ENCODE assay signal across 1 cellular context in genomic region chr4:4541661-4542570, GRCh38.
TF ChIP-seq lines count a peak whose summit lies in the region.

TSS of gene STX18 (minus strand) at chr4:4542048. CDS start at chr4:4541964, 84 bp downstream.

TF ChIP-seq in HepG2, 621 proteins besides CTCF, POLR2A, EP300 and RAD21 (continued from another document and continues in another):
- TF ChIP-seq NFAT5 (CRISPR knock-in tag; IDR thresholded peaks at IDR 0.05) = peak; percentile 77
- TF ChIP-seq NCOA2 (CRISPR knock-in tag; IDR thresholded peaks at IDR 0.05) = peak; percentile 72
- TF ChIP-seq EEA1 (CRISPR knock-in tag; IDR thresholded peaks at IDR 0.05; ENCODE audit: borderline replicate concordance) = peak; percentile 70; the same call in 1 of the 2 replicates
- TF ChIP-seq ZNF660 (CRISPR knock-in tag; IDR thresholded peaks at IDR 0.05; ENCODE audit: borderline replicate concordance, low read depth) = no peak; the same call in 1 of the 2 replicates
- peak; percentile 99 for TF ChIP-seq KAT7 (CRISPR knock-in tag; IDR thresholded peaks at IDR 0.05; ENCODE audit: borderline replicate concordance)
- TF ChIP-seq ZNF292 (CRISPR knock-in tag; IDR thresholded peaks at IDR 0.05; ENCODE audit: borderline replicate concordance, low read depth) = peak; percentile 91
- TF ChIP-seq ZBTB21 (CRISPR knock-in tag; IDR thresholded peaks at IDR 0.05) = peak; percentile 79
- no peak for TF ChIP-seq KAT2B (IDR thresholded peaks at IDR 0.05; ENCODE audit: borderline replicate concordance, low read depth, low read length)
- TF ChIP-seq HNRNPH1 (optimal IDR thresholded peaks at IDR 0.05; ENCODE audit: low read depth, low read length) = no peak
- TF ChIP-seq NFIC (IDR thresholded peaks at IDR 0.05; ENCODE audit: low read length) = no peak
- TF ChIP-seq IRF1 (CRISPR knock-in tag; IDR thresholded peaks at IDR 0.05; ENCODE audit: low read depth) = no peak
- peak; percentile 93; the same call in 1 of the 2 replicates for TF ChIP-seq DZIP1 (CRISPR knock-in tag; IDR thresholded peaks at IDR 0.05)
- peak; percentile 91 for TF ChIP-seq ZNF264 (CRISPR knock-in tag; IDR thresholded peaks at IDR 0.05)
- peak; percentile 99 for TF ChIP-seq ZNF691 (CRISPR knock-in tag; IDR thresholded peaks at IDR 0.05; ENCODE audit: borderline replicate concordance, low read depth)
- peak; percentile 96; the same call in 1 of the 2 replicates for TF ChIP-seq AHR (CRISPR knock-in tag; IDR thresholded peaks at IDR 0.05)
- TF ChIP-seq TARDBP (CRISPR knock-in tag; IDR thresholded peaks at IDR 0.05) = peak; percentile 99
- TF ChIP-seq MATR3 (CRISPR knock-in tag; IDR thresholded peaks at IDR 0.05) = no peak
- TF ChIP-seq ZNF20 (CRISPR knock-in tag; IDR thresholded peaks at IDR 0.05) = 0 out of 2 replicates have a peak, but pooled peaks have one; percentile 20
- TF ChIP-seq KAT8 (CRISPR knock-in tag; IDR thresholded peaks at IDR 0.05) = peak; percentile 99
- peak; percentile 98 for TF ChIP-seq DMAP1 (CRISPR knock-in tag; IDR thresholded peaks at IDR 0.05)
- peak; percentile 99 for TF ChIP-seq ZNF816 (CRISPR knock-in tag; IDR thresholded peaks at IDR 0.05; ENCODE audit: borderline replicate concordance)
- TF ChIP-seq PHF5A (CRISPR knock-in tag; IDR thresholded peaks at IDR 0.05; ENCODE audit: low read depth, unreplicated experiment) = peak; percentile 58
- TF ChIP-seq BRD4 (CRISPR knock-in tag; IDR thresholded peaks at IDR 0.05) = peak; percentile 99
- peak; percentile 41; the same call in 1 of the 2 replicates for TF ChIP-seq ZNF7 (CRISPR knock-in tag; IDR thresholded peaks at IDR 0.05)
- peak; percentile 92 for TF ChIP-seq KLF6 (CRISPR knock-in tag; IDR thresholded peaks at IDR 0.05)
- TF ChIP-seq ZMAT3 (CRISPR knock-in tag; conservative IDR thresholded peaks at IDR 0.05) = peak; percentile 94; the same call in 1 of the 2 replicates
- TF ChIP-seq GATAD2A (CRISPR knock-in tag; IDR thresholded peaks at IDR 0.05) = peak; percentile 93
- TF ChIP-seq KDM5A (IDR thresholded peaks at IDR 0.05; ENCODE audit: borderline replicate concordance, low read length) = peak; percentile 96
- TF ChIP-seq RNF219 (CRISPR knock-in tag; IDR thresholded peaks at IDR 0.05) = peak; percentile 87
- TF ChIP-seq SRSF1 (optimal IDR thresholded peaks at IDR 0.05; ENCODE audit: low read depth, low read length) = peak; percentile 67
- TF ChIP-seq ZSCAN21 (CRISPR knock-in tag; IDR thresholded peaks at IDR 0.05; ENCODE audit: borderline replicate concordance) = peak; percentile 99
- no peak for TF ChIP-seq SMARCC2 (IDR thresholded peaks at IDR 0.05)
- peak; percentile 64; the same call in 1 of the 2 replicates for TF ChIP-seq ZNF576 (CRISPR knock-in tag; IDR thresholded peaks at IDR 0.05)
- TF ChIP-seq ZNF607 (CRISPR knock-in tag; IDR thresholded peaks at IDR 0.05; ENCODE audit: borderline replicate concordance) = peak; percentile 95
- TF ChIP-seq SPEN (CRISPR knock-in tag; IDR thresholded peaks at IDR 0.05; ENCODE audit: low read depth) = peak; percentile 99
- peak; percentile 88 for TF ChIP-seq ZBED4 (CRISPR knock-in tag; IDR thresholded peaks at IDR 0.05; ENCODE audit: borderline replicate concordance)
- TF ChIP-seq RFX5 (IDR thresholded peaks at IDR 0.05; ENCODE audit: low read depth, low read length) = no peak
- peak; percentile 94 for TF ChIP-seq ZBTB25 (CRISPR knock-in tag; IDR thresholded peaks at IDR 0.05)
- no peak for TF ChIP-seq ZNF549 (CRISPR knock-in tag; IDR thresholded peaks at IDR 0.05)
- peak; percentile 89 for TF ChIP-seq ARNTL (CRISPR knock-in tag; IDR thresholded peaks at IDR 0.05)
- no peak for TF ChIP-seq ZNF207 (IDR thresholded peaks at IDR 0.05; ENCODE audit: borderline replicate concordance)
- no peak for TF ChIP-seq SNRNP70 (IDR thresholded peaks at IDR 0.05; ENCODE audit: low read depth, low read length)
